18 cellular contexts compared by ENCODE assay signal in genomic region chr1:118881751-118882150, GRCh38.
DNase-seq lines count a peak whose midpoint lies in the region.
"Had no signal": no experiment of that assay in that cellular context is flagged by ENCODE, and none has a peak within 500 bp of the region (broad histone marks: within the 10 kb centered on the region; RNA-seq: fewer than 3 reads in every experiment).

No MANE protein-coding gene starts in this region.

- DNase-seq in AG08395 (ENCODE audit: low spot score) (peak; percentile 9), GM23248 (peak; percentile 39), left kidney (ENCODE audit: low read depth, low spot score) (peak; percentile 15), renal cortical epithelial cell (ENCODE audit: low read depth) (peak; percentile 72), RPMI8226 (no peak), T-helper 2 cell (no peak)
- DNase-seq in stimulated activated CD4-positive, alpha-beta T cell treated with anti-CD3 and anti-CD28 coated beads, Interleukin-15, amount 100 ng/mL, for 24 hours, result no peak
- DNase-seq: CD8-positive, alpha-beta T cell; DMS 273 treated with DMSO at 0.1 percent for 48 hours; DMS53; DND-41; GOT3; H7; HFFc6 had no signal

- H3K27me3 ChIP-seq in GM23248 (replicated peaks; ENCODE audit: insufficient read depth), result no peaks in the 10 kb centered on the region
- H3K27me3 ChIP-seq: BLaER1 treated with 17β-estradiol and CSF1 and Interleukin-3, amounts not matched to agents 10 nM and 100 nM had no signal

- no peak overlapping the region for H3K4me2 ChIP-seq in GM23248 (ENCODE audit: unreplicated experiment)
- H3K4me2 ChIP-seq: A549; BLaER1 treated with 17β-estradiol and CSF1 and Interleukin-3, amounts not matched to agents 10 nM and 100 nM had no signal

- H3K9me2 ChIP-seq in GM23248 (ENCODE audit: insufficient read depth), result no peaks in the 10 kb centered on the region

- 0 out of 2 replicates have a peak, but pooled peaks cover 13% of the 10 kb centered on the region for H3K4me1 ChIP-seq in GM23248 (ENCODE audit: insufficient read depth)
- H3K4me1 ChIP-seq: A549; BLaER1 treated with 17β-estradiol and CSF1 and Interleukin-3, amounts not matched to agents 10 nM and 100 nM had no signal

- no peak overlapping the region for H3K4me3 ChIP-seq in GM23248
- H3K4me3 ChIP-seq: A549; BLaER1 treated with 17β-estradiol and CSF1 and Interleukin-3, amounts not matched to agents 10 nM and 100 nM had no signal

- no peaks in the 10 kb centered on the region for H3K79me2 ChIP-seq in GM23248 (ENCODE audit: insufficient read depth)

- H2AFZ ChIP-seq in GM23248, result no peak overlapping the region

- in situ Hi-C loops in GM23248 (cut with MboI), result no loop called here

- H3K36me3 ChIP-seq in GM23248 (ENCODE audit: low read depth), result peaks cover 41% of the 10 kb centered on the region
- H3K36me3 ChIP-seq: BLaER1 treated with 17β-estradiol and CSF1 and Interleukin-3, amounts not matched to agents 10 nM and 100 nM had no signal

- H3F3A ChIP-seq in GM23248 (ENCODE audit: insufficient read depth), result peaks cover 26% of the 10 kb centered on the region

- H3K27ac ChIP-seq in GM23248, result no peak overlapping the region
- H3K27ac ChIP-seq: 22Rv1; A549; BLaER1 treated with 17β-estradiol and CSF1 and Interleukin-3, amounts not matched to agents 10 nM and 100 nM; HL-60 had no signal

- H4K20me1 ChIP-seq in GM23248 (ENCODE audit: insufficient read depth), result no peaks in the 10 kb centered on the region
- H4K20me1 ChIP-seq: BLaER1 treated with 17β-estradiol and CSF1 and Interleukin-3, amounts not matched to agents 10 nM and 100 nM had no signal

- WGBS in GM23248 (ENCODE audit: low coverage in 1 of 2, low lambda C conversion rate in 2 of 2, missing lambda C conversion rate in 2 of 2), 2 experiments, result 32 to 34% methylated on average over 2 of the region's 2 CpGs

- H3K9ac ChIP-seq in GM23248, result no peak overlapping the region
- H3K9ac ChIP-seq: BLaER1 treated with 17β-estradiol and CSF1 and Interleukin-3, amounts not matched to agents 10 nM and 100 nM had no signal

- no peaks in the 10 kb centered on the region for H3K9me3 ChIP-seq in GM23248 (ENCODE audit: low read depth)
- H3K9me3 ChIP-seq: A549; BLaER1 treated with 17β-estradiol and CSF1 and Interleukin-3, amounts not matched to agents 10 nM and 100 nM had no signal

Comparison
In these comparisons a context has a peak if more than half of its experiments do, and no peak if none do; other contexts are left out.
1. DNase-seq: peak in AG08395 (single experiment), GM23248 (single experiment), left kidney (single experiment) and renal cortical epithelial cell (single experiment); none in stimulated activated CD4-positive, alpha-beta T cell treated with anti-CD3 and anti-CD28 coated beads, Interleukin-15, amount 100 ng/mL, for 24 hours (single experiment), RPMI8226 (single experiment) and T-helper 2 cell (0 of 5).